Comparison of ENCODE assay signal across 15 cellular contexts in the genomic region with DNA sequence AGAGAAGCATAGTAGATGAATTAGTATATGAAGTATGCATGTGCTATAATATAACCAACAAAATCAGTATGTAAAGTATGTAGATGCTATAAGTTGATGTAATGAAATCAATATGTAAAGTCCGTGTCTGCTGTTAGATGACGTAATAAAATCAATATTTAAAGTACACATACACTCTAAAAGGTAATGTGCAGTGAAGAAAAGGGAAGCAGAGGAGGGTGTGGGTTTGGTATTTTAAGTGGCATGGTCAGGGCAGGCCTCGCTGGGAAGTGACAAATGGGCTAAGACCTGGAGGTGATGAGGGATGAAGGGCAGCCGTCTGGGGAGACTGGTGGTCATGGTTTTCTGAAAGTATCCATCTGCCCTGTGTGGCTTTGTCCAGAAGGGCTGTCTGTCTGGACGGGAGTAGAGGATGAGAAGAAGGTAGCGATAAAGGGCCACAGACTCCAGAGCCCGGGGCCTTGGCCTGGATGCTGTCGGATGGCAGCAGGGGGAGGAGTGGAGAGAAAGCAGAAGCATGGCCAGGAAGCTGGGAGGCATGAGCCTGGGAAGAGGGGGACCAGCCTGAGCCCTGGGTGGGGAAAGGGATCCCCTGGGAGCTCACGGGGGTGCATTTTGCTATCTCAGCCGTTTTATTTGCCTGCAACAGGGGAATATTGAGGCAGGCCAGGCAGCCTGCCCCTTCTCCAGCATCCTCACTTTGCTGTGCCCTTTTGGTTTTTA.
DNase-seq lines count a peak whose midpoint lies in the region; ATAC-seq and TF ChIP-seq lines count a peak whose summit lies in the region.
"Had no signal": no experiment of that assay in that cellular context is flagged by ENCODE, and none has a peak within 500 bp of the region (broad histone marks: within the 10 kb centered on the region; RNA-seq: fewer than 3 reads in every experiment).

No MANE protein-coding gene starts in this region.

- no peak overlapping the region for H2AFZ ChIP-seq in osteoblast (ENCODE audit: low read length)

- H3K4me3 ChIP-seq in osteoblast (ENCODE audit: insufficient read depth, low read length), result no peak overlapping the region
- H3K4me3 ChIP-seq: A549 had no signal

- no peak for DNase-seq in left ventricle myocardium superior
- DNase-seq in Right ventricle myocardium inferior (ENCODE audit: missing footprints), result no peak
- no peak for DNase-seq in left colon
- peak; percentile 66 for DNase-seq in osteoblast (ENCODE audit: insufficient read length, low spot score, missing footprints)
- DNase-seq in stimulated activated CD4-positive, alpha-beta T cell treated with anti-CD3 and anti-CD28 coated beads, Interleukin-4, amount 100 ng/mL, for 4 hours, result no peak
- DNase-seq: BE2C; CD4-positive, alpha-beta memory T cell; COR-L47; DMS153; GF-D8; IMR-90 had no signal

- H3K36me3 ChIP-seq in osteoblast (ENCODE audit: insufficient read depth, low read length), result no peaks in the 10 kb centered on the region
- H3K36me3 ChIP-seq: BE2C had no signal

- no peak overlapping the region for H3K4me2 ChIP-seq in osteoblast (ENCODE audit: insufficient read depth, low read length)
- H3K4me2 ChIP-seq: A549 had no signal

- no peaks in the 10 kb centered on the region for H3K27me3 ChIP-seq in osteoblast (ENCODE audit: insufficient read depth, low read length)
- H3K27me3 ChIP-seq: BE2C had no signal

- H3K79me2 ChIP-seq in osteoblast (ENCODE audit: insufficient read depth, low read length), result no peaks in the 10 kb centered on the region

- no peak overlapping the region for H3K27ac ChIP-seq in osteoblast (ENCODE audit: low read depth, low read length)
- H3K27ac ChIP-seq: A549, C4-2B had no signal

- H4K20me1 ChIP-seq in osteoblast (ENCODE audit: insufficient read depth, low read length), result no peaks in the 10 kb centered on the region

- no peak for TF ChIP-seq CTCF in osteoblast (IDR thresholded peaks at IDR 0.05; ENCODE audit: extremely low read depth, low read depth, low read length)

- ATAC-seq in left ventricle myocardium superior (peak; percentile 13), Right ventricle myocardium inferior (no peak), left colon (peak; percentile 48), GM21786 (IDR thresholded peaks at IDR 0.05; ENCODE audit: unreplicated experiment) (no peak)
- ATAC-seq: A549, HCT116 had no signal

- H3K4me1 ChIP-seq in osteoblast (ENCODE audit: insufficient read depth, low read length), result no peaks in the 10 kb centered on the region
- H3K4me1 ChIP-seq: A549, BE2C had no signal

- intact Hi-C loops in left ventricle myocardium superior (cut with micrococcal nuclease) (no loop called here), Right ventricle myocardium inferior (cut with DNase I) (no loop called here), left colon (cut with DNase I, micrococcal nuclease) (no loop called here)

- H3K9me3 ChIP-seq in osteoblast (ENCODE audit: low read depth, low read length), result no peaks in the 10 kb centered on the region
- H3K9me3 ChIP-seq: A549, BE2C had no signal

Comparison
In these comparisons a context has a peak if more than half of its experiments do, and no peak if none do; other contexts are left out.
1. ATAC-seq: peak in left ventricle myocardium superior (single experiment) and left colon (single experiment); none in Right ventricle myocardium inferior (single experiment) and GM21786 (single experiment).